14 cellular contexts compared by ENCODE assay signal in genomic region chr9:95133351-95133724, GRCh38.
DNase-seq lines count a peak whose midpoint lies in the region; ATAC-seq and TF ChIP-seq lines count a peak whose summit lies in the region.
"Had no signal": no experiment of that assay in that cellular context is flagged by ENCODE, and none has a peak within 500 bp of the region (broad histone marks: within the 10 kb centered on the region; RNA-seq: fewer than 3 reads in every experiment).

No MANE protein-coding gene starts in this region.

- no peak for ATAC-seq in GM23338
- ATAC-seq in activated T-helper 17 cell treated with anti-CD3 and anti-CD28 coated beads, Interleukin-2, amount 50 U/mL, for 72 hours (replicated peaks): no peak
- ATAC-seq: Right ventricle myocardium inferior had no signal

- H4K20me1 ChIP-seq in GM23338 (replicated peaks; ENCODE audit: insufficient read depth): no peaks in the 10 kb centered on the region
- no peaks in the 10 kb centered on the region for H4K20me1 ChIP-seq in smooth muscle cell (ENCODE audit: low read depth)

- H3K4me3 Mint-ChIP-seq in GM23338: no peak overlapping the region
- no peak overlapping the region for H3K4me3 Mint-ChIP-seq in activated T-helper 17 cell treated with anti-CD3 and anti-CD28 coated beads, Interleukin-2, amount 50 U/mL, for 72 hours
- H3K4me3 Mint-ChIP-seq: CD8-positive, alpha-beta memory T cell; H9 had no signal

- H3K9me3 ChIP-seq in mesodermal cell (ENCODE audit: control insufficient read depth, low read length) (no peaks in the 10 kb centered on the region), smooth muscle cell (replicated peaks; ENCODE audit: low read depth) (no peaks in the 10 kb centered on the region), stomach (no peaks in the 10 kb centered on the region)

- H3K9ac ChIP-seq in smooth muscle cell (ENCODE audit: low read depth): no peak overlapping the region

- H3K4me3 ChIP-seq in GM23338 (no peak overlapping the region), mesodermal cell (ENCODE audit: extremely low read depth, insufficient read depth, low read length, poor library complexity, severe bottlenecking) (no peak overlapping the region), smooth muscle cell (no peak overlapping the region), stomach (no peak overlapping the region)

- H3K36me3 Mint-ChIP-seq in GM23338 (ENCODE audit: low read depth): no peaks in the 10 kb centered on the region
- H3K36me3 Mint-ChIP-seq in activated T-helper 17 cell treated with anti-CD3 and anti-CD28 coated beads, Interleukin-2, amount 50 U/mL, for 72 hours (ENCODE audit: low read depth): no peaks in the 10 kb centered on the region

- DNase-seq in GM23338 (ENCODE audit: low spot score) (no peak), amniotic epithelial cell (ENCODE audit: low read depth) (peak; percentile 21), smooth muscle cell (lab: John Stamatoyannopoulos, UW; ENCODE audit: unreplicated experiment) (no peak), occipital lobe (lab: John Stamatoyannopoulos, UW) (no peak), NCI-H1048 (lab: John Stamatoyannopoulos, UW) (no peak), stomach (no peak)
- DNase-seq: C1 segment of cervical spinal cord; CD8-positive, alpha-beta memory T cell; H9; NCI-H2081; NCI-H774 had no signal

- TF ChIP-seq POLR2A in stomach (IDR thresholded peaks at IDR 0.05): no peak

- intact Hi-C loops in stomach (cut with DNase I; ENCODE audit: low total_unique reads): no loop called here

- 97% methylated on average over 4 of the region's 4 CpGs for WGBS in mesodermal cell (ENCODE audit: insufficient coverage in 2 of 2), 2 experiments
- WGBS in smooth muscle cell (ENCODE audit: low lambda C conversion rate): 14% methylated on average over 4 of the region's 4 CpGs
- WGBS in stomach, 5 donors: 69 to 82% (median 77%) methylated on average over 4 of the region's 4 CpGs

- no peaks in the 10 kb centered on the region for H3K9me2 ChIP-seq in GM23338 (ENCODE audit: insufficient read depth)

- H3K4me1 ChIP-seq in GM23338 (ENCODE audit: insufficient read depth): peaks cover 38% of the 10 kb centered on the region
- peaks cover 18% of the 10 kb centered on the region for H3K4me1 ChIP-seq in mesodermal cell (ENCODE audit: control insufficient read depth, insufficient read depth, low read length, poor library complexity, severe bottlenecking)
- no peaks in the 10 kb centered on the region for H3K4me1 ChIP-seq in smooth muscle cell (ENCODE audit: low read depth)
- peaks cover 8 to 50% (median 30%) of the 10 kb centered on the region in 4 donors for H3K4me1 ChIP-seq in stomach

- no peak overlapping the region for H3K4me2 ChIP-seq in GM23338
- H3K4me2 ChIP-seq in smooth muscle cell: peak overlapping the region; percentile 10

- H3K27ac Mint-ChIP-seq in GM23338: peak overlapping the region; percentile 21
- no peak overlapping the region for H3K27ac Mint-ChIP-seq in activated T-helper 17 cell treated with anti-CD3 and anti-CD28 coated beads, Interleukin-2, amount 50 U/mL, for 72 hours

- H3F3A ChIP-seq in GM23338 (replicated peaks; ENCODE audit: low read depth): no peaks in the 10 kb centered on the region
- H3F3A ChIP-seq in smooth muscle cell (ENCODE audit: low read depth): peaks cover 14% of the 10 kb centered on the region

- H3K36me3 ChIP-seq in GM23338 (ENCODE audit: insufficient read depth) (no peaks in the 10 kb centered on the region), mesodermal cell (ENCODE audit: control insufficient read depth, insufficient read depth, low read length) (no peaks in the 10 kb centered on the region), smooth muscle cell (ENCODE audit: low read depth) (no peaks in the 10 kb centered on the region), stomach (peaks cover 0 to 7% (median 2%) of the 10 kb centered on the region in 4 donors)

- H2AFZ ChIP-seq in GM23338 (no peak overlapping the region), smooth muscle cell (ENCODE audit: low read depth) (no peak overlapping the region)

- H3K27ac ChIP-seq in GM23338 (ENCODE audit: low read depth): no peak overlapping the region
- H3K27ac ChIP-seq in mesodermal cell (ENCODE audit: low read depth, low read length, severe bottlenecking): peak overlapping the region; percentile 58
- H3K27ac ChIP-seq in smooth muscle cell (ENCODE audit: low read depth): peak overlapping the region; percentile 39
- H3K27ac ChIP-seq in stomach: peak overlapping the region in 1 of 5 donors; percentile 62

- H3K79me2 ChIP-seq in GM23338 (replicated peaks; ENCODE audit: insufficient read depth) (no peaks in the 10 kb centered on the region), smooth muscle cell (ENCODE audit: low read depth) (no peaks in the 10 kb centered on the region)

- no peak for TF ChIP-seq CTCF in GM23338 (conservative IDR thresholded peaks at IDR 0.05; ENCODE audit: low read depth in 2 of 2)
- TF ChIP-seq CTCF in smooth muscle cell (IDR thresholded peaks at IDR 0.05; ENCODE audit: borderline replicate concordance, insufficient read depth, poor library complexity, severe bottlenecking): no peak
- TF ChIP-seq CTCF in stomach (IDR thresholded peaks at IDR 0.05): no peak

- peaks cover 65% of the 10 kb centered on the region for H3K4me1 Mint-ChIP-seq in GM23338
- peaks cover 5% of the 10 kb centered on the region for H3K4me1 Mint-ChIP-seq in activated T-helper 17 cell treated with anti-CD3 and anti-CD28 coated beads, Interleukin-2, amount 50 U/mL, for 72 hours

- no peak for TF ChIP-seq EP300 in stomach (IDR thresholded peaks at IDR 0.05)

- no peaks in the 10 kb centered on the region for H3K27me3 ChIP-seq in GM23338 (ENCODE audit: insufficient read depth)
- no peaks in the 10 kb centered on the region for H3K27me3 ChIP-seq in smooth muscle cell (ENCODE audit: low read depth)
- H3K27me3 ChIP-seq in stomach: no peaks in the 10 kb centered on the region

- H3K27me3 Mint-ChIP-seq in GM23338 (ENCODE audit: insufficient read depth, low read depth, poor library complexity): peaks cover 3% of the 10 kb centered on the region
- H3K27me3 Mint-ChIP-seq in activated T-helper 17 cell treated with anti-CD3 and anti-CD28 coated beads, Interleukin-2, amount 50 U/mL, for 72 hours: no peaks in the 10 kb centered on the region
- H3K27me3 Mint-ChIP-seq: CD8-positive, alpha-beta memory T cell had no signal

- H3K9me3 Mint-ChIP-seq in GM23338: no peaks in the 10 kb centered on the region; the same call in 2 of the 3 replicates
- H3K9me3 Mint-ChIP-seq in activated T-helper 17 cell treated with anti-CD3 and anti-CD28 coated beads, Interleukin-2, amount 50 U/mL, for 72 hours: no peaks in the 10 kb centered on the region
- H3K9me3 Mint-ChIP-seq: CD8-positive, alpha-beta memory T cell; H9 had no signal

TF ChIP-seq in GM23338, 12 proteins besides CTCF, POLR2A, EP300 and RAD21 (continues in another document):
- TF ChIP-seq EZH2phosphoT487 (IDR thresholded peaks at IDR 0.05; ENCODE audit: unreplicated experiment) (no peak), EZH2 (IDR thresholded peaks at IDR 0.05; ENCODE audit: low read depth, unreplicated experiment) (no peak), POLR2AphosphoS5 (IDR thresholded peaks at IDR 0.05; ENCODE audit: low read depth) (no peak), STAT1 (IDR thresholded peaks at IDR 0.05; ENCODE audit: unreplicated experiment) (no peak), NANOG (IDR thresholded peaks at IDR 0.05; ENCODE audit: borderline replicate concordance) (no peak), REST (IDR thresholded peaks at IDR 0.05; ENCODE audit: unreplicated experiment) (no peak), ZNF114 (CRISPR knock-in tag; IDR thresholded peaks at IDR 0.05) (no peak), JUNB (IDR thresholded peaks at IDR 0.05; ENCODE audit: unreplicated experiment) (no peak)
